Comparison of ENCODE assay signal across 15 cellular contexts in the genomic region with DNA sequence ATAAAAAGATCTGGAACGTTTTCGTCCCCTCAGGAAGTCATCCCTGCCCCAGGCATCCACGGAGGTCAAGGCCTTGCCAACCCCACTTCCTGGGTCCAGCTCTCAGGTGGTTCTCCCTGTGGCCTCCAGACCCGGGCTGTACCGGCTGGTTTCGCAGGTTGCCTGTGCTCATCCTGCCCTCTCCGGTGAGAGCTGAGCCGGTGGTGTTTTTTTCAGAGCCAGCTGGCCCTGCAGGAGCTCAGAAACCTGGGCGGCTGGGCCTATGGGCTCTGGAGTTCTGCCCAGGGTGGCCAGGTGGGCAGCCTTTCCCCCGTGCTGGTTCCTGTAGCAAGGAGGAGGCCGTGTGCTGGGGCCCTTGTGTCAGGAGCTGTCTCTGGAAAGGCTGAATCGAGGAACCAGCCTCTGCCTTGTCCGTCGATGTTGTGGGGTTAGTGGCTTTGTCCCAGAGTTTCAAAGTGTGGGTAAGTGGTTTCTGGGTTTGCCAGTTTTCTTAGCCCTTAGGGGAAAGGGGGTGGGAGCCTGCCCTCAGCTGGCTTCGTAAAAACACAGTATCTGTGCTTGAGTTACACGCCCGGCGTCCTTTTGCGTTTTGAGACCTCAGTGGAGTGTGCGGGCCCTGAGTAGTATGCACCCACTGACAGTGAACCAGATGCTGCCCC. TPM values are rescaled to one million over a fixed set of nuclear protein-coding genes. Genes with fewer than 3 reads are reported as not detected.
A peak's percentile ranks its signal among the peaks of the same experiment; 100 is the strongest.
DNase-seq lines count a peak whose midpoint lies in the region; TF ChIP-seq lines count a peak whose summit lies in the region.
"Had no signal": no experiment of that assay in that cellular context is flagged by ENCODE, and none has a peak within 500 bp of the region (broad histone marks: within the 10 kb centered on the region; RNA-seq: fewer than 3 reads in every experiment).

No MANE protein-coding gene starts in this region.

- no peaks in the 10 kb centered on the region for H3K27me3 ChIP-seq in osteoblast (ENCODE audit: insufficient read depth, low read length)

- H3K27ac ChIP-seq in HEK293 (ENCODE audit: extremely low read depth, low read depth, low read length) (no peak overlapping the region), osteoblast (ENCODE audit: low read depth, low read length) (no peak overlapping the region)

- DNase-seq in activated T-cell treated with anti-CD3 and anti-CD28 coated beads, Interleukin-2, amount 50 U/mL, for 24 hours, result no peak
- DNase-seq in activated T-cell treated with anti-CD3 and anti-CD28 coated beads, Interleukin-2, amount 50 U/mL, for 1 hour, result no peak
- DNase-seq in cerebellum (ENCODE audit: low spot score) (peak; percentile 31), osteoblast (ENCODE audit: insufficient read length, low spot score, missing footprints) (peak; percentile 66), OCI-M1 (lab: John Stamatoyannopoulos, UW) (no peak), NCI-H187 treated with DMSO at 0.1 percent for 48 hours (lab: John Stamatoyannopoulos, UW) (no peak)
- DNase-seq: CD4-positive, alpha-beta T cell; DMS153; DMS79 treated with DMSO at 0.1 percent for 48 hours; EL; GDM1; IMR-90 had no signal

- H3K36me3 ChIP-seq in HEK293 (ENCODE audit: control insufficient read depth in 2 of 2, insufficient read depth in 1 of 2, low read length in 2 of 2) (peaks cover under 1 to 11% of the 10 kb centered on the region in 2 experiments; a peak in 2 of 3 replicates), osteoblast (ENCODE audit: insufficient read depth, low read length) (peaks cover 4% of the 10 kb centered on the region)

- peaks cover 72% of the 10 kb centered on the region for H4K20me1 ChIP-seq in osteoblast (ENCODE audit: insufficient read depth, low read length)

- CTCF ChIA-PET in HEK293 (lab: Yijun Ruan, JAX), result no interaction called here

- no peaks in the 10 kb centered on the region for H3K27me3 Mint-ChIP-seq in activated T-cell treated with anti-CD3 and anti-CD28 coated beads, Interleukin-2, amount 50 U/mL, for 24 hours
- H3K27me3 Mint-ChIP-seq: B cell; CD4-positive, alpha-beta T cell had no signal

- POLR2A ChIA-PET in HEK293 (lab: Yijun Ruan, JAX), result no interaction called here

- H3K4me2 ChIP-seq in osteoblast (ENCODE audit: insufficient read depth, low read length), result no peak overlapping the region

- H3K4me1 Mint-ChIP-seq in activated T-cell treated with anti-CD3 and anti-CD28 coated beads, Interleukin-2, amount 50 U/mL, for 24 hours (ENCODE audit: low read depth), result peaks cover 44% of the 10 kb centered on the region

- no peaks in the 10 kb centered on the region for H3K4me1 ChIP-seq in HEK293 (ENCODE audit: control insufficient read depth, insufficient read depth, low read length)
- H3K4me1 ChIP-seq in osteoblast (ENCODE audit: insufficient read depth, low read length), result no peaks in the 10 kb centered on the region

- peaks cover 98% of the 10 kb centered on the region for H3K79me2 ChIP-seq in osteoblast (ENCODE audit: insufficient read depth, low read length)

- H2AFZ ChIP-seq in osteoblast (ENCODE audit: low read length), result no peak overlapping the region

- H3K4me3 ChIP-seq in HEK293 (ENCODE audit: low read depth, low read length), result no peak overlapping the region
- no peak overlapping the region for H3K4me3 ChIP-seq in osteoblast (ENCODE audit: insufficient read depth, low read length)

- H3K9me3 ChIP-seq in HEK293 (ENCODE audit: control insufficient read depth, insufficient read depth, low read depth, low read length) (no peaks in the 10 kb centered on the region), osteoblast (ENCODE audit: low read depth, low read length) (no peaks in the 10 kb centered on the region)

- peaks cover 3% of the 10 kb centered on the region for H3K9me3 Mint-ChIP-seq in activated T-cell treated with anti-CD3 and anti-CD28 coated beads, Interleukin-2, amount 50 U/mL, for 24 hours
- H3K9me3 Mint-ChIP-seq: CD4-positive, alpha-beta T cell had no signal

- peaks cover 43% of the 10 kb centered on the region for H3K36me3 Mint-ChIP-seq in activated T-cell treated with anti-CD3 and anti-CD28 coated beads, Interleukin-2, amount 50 U/mL, for 24 hours (ENCODE audit: low read depth)

- H3K27ac Mint-ChIP-seq in activated T-cell treated with anti-CD3 and anti-CD28 coated beads, Interleukin-2, amount 50 U/mL, for 24 hours, result peak overlapping the region; percentile 50
- H3K27ac Mint-ChIP-seq: B cell had no signal

- no peak overlapping the region for H3K4me3 Mint-ChIP-seq in activated T-cell treated with anti-CD3 and anti-CD28 coated beads, Interleukin-2, amount 50 U/mL, for 24 hours
- H3K4me3 Mint-ChIP-seq: B cell; CD4-positive, alpha-beta T cell had no signal

- TF ChIP-seq CTCF in HEK293 (tag by site-specific recombination; IDR thresholded peaks at IDR 0.05) (no peak), osteoblast (IDR thresholded peaks at IDR 0.05; ENCODE audit: extremely low read depth, low read depth, low read length) (no peak)

TF ChIP-seq in HEK293, 187 proteins besides CTCF, POLR2A, EP300 and RAD21:
- TF ChIP-seq ZNF544 (tag by site-specific recombination; IDR thresholded peaks at IDR 0.05) (no peak), ZBTB44 (tag by site-specific recombination; IDR thresholded peaks at IDR 0.05) (no peak), ZNF677 (tag by site-specific recombination; IDR thresholded peaks at IDR 0.05) (peak; percentile 64; the same call in 1 of the 2 replicates), OVOL3 (tag by site-specific recombination; IDR thresholded peaks at IDR 0.05) (no peak), PRDM6 (tag by site-specific recombination; IDR thresholded peaks at IDR 0.05) (no peak), ZNF585B (tag by site-specific recombination; IDR thresholded peaks at IDR 0.05) (no peak)

RNA-seq across cellular contexts. Expression of gene C16orf90, which starts 23.6 kb away (rescaled TPM):
- total RNA-seq in cerebellum, result not detected
- total RNA-seq in osteoblast, result not detected in 2 replicates
- total RNA-seq: B cell; CD4-positive, alpha-beta T cell; H4; IMR-90 had no signal

RNA-seq across cellular contexts. Expression of gene NAA60, which starts 28.2 kb away (rescaled TPM):
- total RNA-seq in cerebellum (12.5 TPM), osteoblast (19.7 and 27.5 TPM in 2 replicates)

RNA-seq across cellular contexts. Expression of gene ZNF597, which starts 28.3 kb away (rescaled TPM):
- total RNA-seq in cerebellum (3.6 TPM), osteoblast (2.9 TPM in 2 replicates)

RNA-seq across cellular contexts. Expression of gene CLUAP1, which starts 29.2 kb away (rescaled TPM):
- total RNA-seq in cerebellum (24.6 TPM), osteoblast (17.0 and 18.6 TPM in 2 replicates)

Comparison
In these comparisons a context has a peak if more than half of its experiments do, and no peak if none do; other contexts are left out.
1. DNase-seq: peak in cerebellum (single experiment) and osteoblast (single experiment); none in activated T-cell treated with anti-CD3 and anti-CD28 coated beads, Interleukin-2, amount 50 U/mL, for 24 hours (single experiment), activated T-cell treated with anti-CD3 and anti-CD28 coated beads, Interleukin-2, amount 50 U/mL, for 1 hour (single experiment), OCI-M1 (single experiment) and NCI-H187 treated with DMSO at 0.1 percent for 48 hours (single experiment).